In the genomic region with DNA sequence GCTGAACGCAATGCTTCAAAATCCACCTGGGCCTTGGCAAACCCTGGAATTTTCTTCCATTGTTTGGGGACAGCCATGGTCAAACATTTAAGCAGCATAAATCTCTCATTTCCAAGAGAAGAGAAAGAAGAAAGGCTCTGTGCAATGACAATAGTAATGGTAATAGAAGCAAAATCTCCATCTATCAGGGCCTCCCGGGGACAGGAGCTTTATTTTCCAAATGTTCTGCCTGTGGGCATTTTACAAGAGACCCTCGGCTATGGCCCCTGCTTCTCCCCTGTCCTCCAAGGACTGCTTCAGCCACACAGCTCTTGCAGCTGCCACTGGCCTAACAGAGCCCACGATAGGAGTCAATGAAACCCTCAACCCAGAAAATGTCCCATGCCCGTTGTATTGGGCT, we compare ENCODE assay signal across 29 cellular contexts. TPM values are rescaled to one million over a fixed set of nuclear protein-coding genes. Genes with fewer than 3 reads are reported as not detected.
"Had no signal": no experiment of that assay in that cellular context is flagged by ENCODE, and none has a peak within 500 bp of the region (broad histone marks: within the 10 kb centered on the region; RNA-seq: fewer than 3 reads in every experiment).

No MANE protein-coding gene starts in this region.

- DNase-seq: effector memory CD4-positive, alpha-beta T cell; gastrocnemius medialis; heart right ventricle; hypothalamus; left colon; naive thymus-derived CD4-positive, alpha-beta T cell; spleen; stimulated activated CD4-positive, alpha-beta T cell treated with anti-CD3 and anti-CD28 coated beads, Interleukin-15, amount 100 ng/mL, for 24 hours; stimulated activated CD4-positive, alpha-beta T cell treated with anti-CD3 and anti-CD28 coated beads, Interleukin-1b, Interleukin-23, amount 100 ng/mL, for 48 hours; stimulated activated CD4-positive, alpha-beta T cell treated with anti-CD3 and anti-CD28 coated beads, Interleukin-4, amount 100 ng/mL, for 24 hours; tibial artery; upper lobe of left lung; uterus had no signal

- H3K27me3 ChIP-seq: esophagus muscularis mucosa, gastrocnemius medialis, heart right ventricle, neutrophil, spleen, tibial artery, upper lobe of left lung, uterus had no signal

- H3K4me3 ChIP-seq: esophagus muscularis mucosa, gastrocnemius medialis, heart right ventricle, spleen, tibial artery, upper lobe of left lung, uterus had no signal

- H3K4me3 Mint-ChIP-seq: naive thymus-derived CD4-positive, alpha-beta T cell; stimulated activated memory B cell treated with anti-CD40 and anti-IgM and Interleukin-4, amounts not matched to agents 10 μg/mL and 1 μg/mL and 100 μg/mL, for 72 hours; stimulated activated naive CD8-positive, alpha-beta T cell treated with anti-CD3 and anti-CD28 coated beads, Interleukin-15, Interleukin-2, amounts not matched to agents 100 ng/mL and 50 ng/mL, for 24 hours had no signal

- H3K4me1 Mint-ChIP-seq: stimulated activated memory B cell treated with anti-CD40 and anti-IgM and Interleukin-4, amounts not matched to agents 10 μg/mL and 1 μg/mL and 100 μg/mL, for 72 hours had no signal

- H3K36me3 Mint-ChIP-seq: naive thymus-derived CD4-positive, alpha-beta T cell; stimulated activated memory B cell treated with anti-CD40 and anti-IgM and Interleukin-4, amounts not matched to agents 10 μg/mL and 1 μg/mL and 100 μg/mL, for 72 hours had no signal

- ATAC-seq: gastrocnemius medialis; heart right ventricle; left colon; naive thymus-derived CD4-positive, alpha-beta T cell; sciatic nerve; stimulated activated memory B cell treated with anti-CD40 and anti-IgM and Interleukin-4, amounts not matched to agents 10 μg/mL and 1 μg/mL and 100 μg/mL, for 72 hours had no signal

- H3K27me3 Mint-ChIP-seq: stimulated activated memory B cell treated with anti-CD40 and anti-IgM and Interleukin-4, amounts not matched to agents 10 μg/mL and 1 μg/mL and 100 μg/mL, for 72 hours; stimulated activated naive CD8-positive, alpha-beta T cell treated with anti-CD3 and anti-CD28 coated beads, Interleukin-15, Interleukin-2, amounts not matched to agents 100 ng/mL and 50 ng/mL, for 24 hours had no signal

- H3K27ac ChIP-seq: epithelial cell of prostate, esophagus muscularis mucosa, gastrocnemius medialis, heart right ventricle, neutrophil, spleen, tibial artery, upper lobe of left lung, uterus had no signal

- H3K36me3 ChIP-seq: esophagus muscularis mucosa, gastrocnemius medialis, heart right ventricle, neutrophil, spleen, tibial artery, upper lobe of left lung, uterus had no signal

- H3K9me3 ChIP-seq: esophagus muscularis mucosa, gastrocnemius medialis, heart right ventricle, neutrophil, spleen, tibial artery, upper lobe of left lung, uterus had no signal

- H3K4me1 ChIP-seq: esophagus muscularis mucosa, gastrocnemius medialis, tibial artery, upper lobe of left lung, uterus had no signal

- H3K9me3 Mint-ChIP-seq: stimulated activated memory B cell treated with anti-CD40 and anti-IgM and Interleukin-4, amounts not matched to agents 10 μg/mL and 1 μg/mL and 100 μg/mL, for 72 hours; stimulated activated naive CD8-positive, alpha-beta T cell treated with anti-CD3 and anti-CD28 coated beads, Interleukin-15, Interleukin-2, amounts not matched to agents 100 ng/mL and 50 ng/mL, for 24 hours had no signal

- H3K27ac Mint-ChIP-seq: stimulated activated memory B cell treated with anti-CD40 and anti-IgM and Interleukin-4, amounts not matched to agents 10 μg/mL and 1 μg/mL and 100 μg/mL, for 72 hours; stimulated activated naive CD8-positive, alpha-beta T cell treated with anti-CD3 and anti-CD28 coated beads, Interleukin-15, Interleukin-2, amounts not matched to agents 100 ng/mL and 50 ng/mL, for 24 hours had no signal

RNA-seq across cellular contexts. Expression of gene FAM240A, which starts 12.7 kb away (rescaled TPM):
- total RNA-seq: esophagus muscularis mucosa; fibroblast of villous mesenchyme; kidney epithelial cell; left colon; liver; lung microvascular endothelial cell; mesenteric fat pad; mononuclear cell; naive thymus-derived CD4-positive, alpha-beta T cell; pulmonary artery endothelial cell; sciatic nerve; skeletal muscle tissue; spleen; temporal lobe; upper lobe of left lung; uterus had no signal
- polyA plus RNA-seq: heart right ventricle; liver; naive thymus-derived CD4-positive, alpha-beta T cell; neural cell had no signal

RNA-seq across cellular contexts. Expression of gene LRRC2, which starts 33.5 kb away (rescaled TPM):
- polyA plus RNA-seq: neural cell had no signal
